ENCODE assay signal across 26 cellular contexts in the genomic region with DNA sequence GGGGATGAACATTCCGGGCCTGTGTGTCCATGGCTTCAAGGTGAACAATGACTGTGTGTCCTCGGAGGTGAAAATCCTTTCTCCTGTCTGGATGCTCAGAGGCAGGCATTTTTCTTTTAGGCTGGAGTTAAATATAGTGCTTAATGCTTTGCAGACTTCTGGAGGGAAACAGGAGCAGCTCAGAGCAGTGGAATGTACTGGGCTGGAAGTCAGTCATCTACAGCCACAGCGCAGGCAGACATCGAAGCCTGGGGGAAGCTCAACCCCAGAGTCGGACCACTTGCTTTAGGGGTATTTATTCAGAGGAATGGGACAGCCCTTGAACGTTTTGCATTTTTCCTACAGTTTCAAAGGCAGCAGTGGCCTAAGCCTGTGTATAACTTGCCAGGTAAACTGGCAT.
"Had no signal": no experiment of that assay in that cellular context is flagged by ENCODE, and none has a peak within 500 bp of the region (broad histone marks: within the 10 kb centered on the region; RNA-seq: fewer than 3 reads in every experiment).

No MANE protein-coding gene starts in this region.

- H3K36me3 ChIP-seq: left lung, pancreas, prostate gland, sigmoid colon, spleen, suprapubic skin, thoracic aorta, tibial artery, uterus had no signal

- H3K27ac ChIP-seq: left lung, pancreas, prostate gland, sigmoid colon, spleen, suprapubic skin, thoracic aorta, tibial artery, uterus had no signal

- H3K4me3 ChIP-seq: left lung, lung, pancreas, prostate gland, sigmoid colon, spleen, suprapubic skin, thoracic aorta, tibial artery, uterus had no signal

- H3K27me3 ChIP-seq: pancreas, uterus had no signal

- H3K4me3 Mint-ChIP-seq: immature natural killer cell; memory B cell; naive thymus-derived CD8-positive, alpha-beta T cell; nephron progenitor cell; stimulated activated effector memory CD8-positive, alpha-beta T cell treated with anti-CD3 and anti-CD28 coated beads, Interleukin-12 subunit alpha, Interleukin-12 subunit beta, amount 100 ng/mL, for 72 hours; stimulated activated naive CD8-positive, alpha-beta T cell treated with anti-CD3 and anti-CD28 coated beads, Interleukin-15, Interleukin-2, amounts not matched to agents 100 ng/mL and 50 ng/mL, for 24 hours; type B pancreatic cell had no signal

- H3K4me1 Mint-ChIP-seq: stimulated activated effector memory CD8-positive, alpha-beta T cell treated with anti-CD3 and anti-CD28 coated beads, Interleukin-12 subunit alpha, Interleukin-12 subunit beta, amount 100 ng/mL, for 72 hours had no signal

- H3K4me1 ChIP-seq: prostate gland, uterus had no signal

- DNase-seq: hypothalamus; immature natural killer cell; kidney; left colon; left lung; naive thymus-derived CD8-positive, alpha-beta T cell; nephron progenitor cell; pancreas; posterior cingulate gyrus; retina; right cardiac atrium; sigmoid colon; small intestine; spleen; stimulated activated CD4-positive, alpha-beta T cell treated with anti-CD3 and anti-CD28 coated beads, Interleukin-4, amount 100 ng/mL, for 24 hours; stimulated activated naive CD4-positive, alpha-beta T cell; tibial artery; uterus had no signal

- H3K36me3 Mint-ChIP-seq: immature natural killer cell; memory B cell; stimulated activated effector memory CD8-positive, alpha-beta T cell treated with anti-CD3 and anti-CD28 coated beads, Interleukin-12 subunit alpha, Interleukin-12 subunit beta, amount 100 ng/mL, for 72 hours; type B pancreatic cell had no signal

- ATAC-seq: left colon; left lung; naive thymus-derived CD8-positive, alpha-beta T cell; pancreas; right cardiac atrium; stimulated activated effector memory CD8-positive, alpha-beta T cell treated with anti-CD3 and anti-CD28 coated beads, Interleukin-12 subunit alpha, Interleukin-12 subunit beta, amount 100 ng/mL, for 72 hours had no signal

- H3K9me3 Mint-ChIP-seq: immature natural killer cell; memory B cell; naive thymus-derived CD8-positive, alpha-beta T cell; nephron progenitor cell; stimulated activated effector memory CD8-positive, alpha-beta T cell treated with anti-CD3 and anti-CD28 coated beads, Interleukin-12 subunit alpha, Interleukin-12 subunit beta, amount 100 ng/mL, for 72 hours; stimulated activated naive CD8-positive, alpha-beta T cell treated with anti-CD3 and anti-CD28 coated beads, Interleukin-15, Interleukin-2, amounts not matched to agents 100 ng/mL and 50 ng/mL, for 24 hours; type B pancreatic cell had no signal

- H3K27ac Mint-ChIP-seq: immature natural killer cell; memory B cell; stimulated activated effector memory CD8-positive, alpha-beta T cell treated with anti-CD3 and anti-CD28 coated beads, Interleukin-12 subunit alpha, Interleukin-12 subunit beta, amount 100 ng/mL, for 72 hours; stimulated activated naive CD8-positive, alpha-beta T cell treated with anti-CD3 and anti-CD28 coated beads, Interleukin-15, Interleukin-2, amounts not matched to agents 100 ng/mL and 50 ng/mL, for 24 hours; type B pancreatic cell had no signal

- H3K9me3 ChIP-seq: left lung, pancreas, prostate gland, sigmoid colon, spleen, suprapubic skin, thoracic aorta, tibial artery, uterus had no signal
